ENCODE assay signal across 8 cellular contexts in genomic region chr3:101687142-101687931, GRCh38. TPM values are rescaled to one million over a fixed set of nuclear protein-coding genes. Genes with fewer than 3 reads are reported as not detected.
DNase-seq lines count a peak whose midpoint lies in the region; ATAC-seq and FAIRE-seq lines count a peak whose summit lies in the region.

No MANE protein-coding gene starts in this region.

- no peaks in the 10 kb centered on the region for H3K9me3 Mint-ChIP-seq in activated naive CD4-positive, alpha-beta T cell treated with anti-CD3 and anti-CD28 coated beads, Interleukin-2, amount 10 ng/mL, durations not matched to agents 7 days and 5 days
- H3K9me3 Mint-ChIP-seq in central memory CD8-positive, alpha-beta T cell: no peaks in the 10 kb centered on the region

- peak overlapping the region in 1 of 2 experiments; percentile 66 for H2BK12ac ChIP-seq in mesenchymal stem cell (ENCODE audit: low read length in 2 of 2)

- peaks cover 24% of the 10 kb centered on the region for H3K36me3 Mint-ChIP-seq in activated naive CD4-positive, alpha-beta T cell treated with anti-CD3 and anti-CD28 coated beads, Interleukin-2, amount 10 ng/mL, durations not matched to agents 7 days and 5 days
- peaks cover 47% of the 10 kb centered on the region for H3K36me3 Mint-ChIP-seq in central memory CD8-positive, alpha-beta T cell (ENCODE audit: insufficient read depth)

- peak overlapping the region; percentile 64 to 75 for H3K18ac ChIP-seq in mesenchymal stem cell (ENCODE audit: low read depth in 1 of 2, low read length in 2 of 2)

- H3K9me3 ChIP-seq in mesenchymal stem cell (ENCODE audit: control insufficient read depth, low read length): no peaks in the 10 kb centered on the region

- H3K36me3 ChIP-seq in mesenchymal stem cell (ENCODE audit: control insufficient read depth in 1 of 2, insufficient read depth in 2 of 2, low read depth in 1 of 2, low read length in 2 of 2): peaks cover 13 to 37% of the 10 kb centered on the region in 2 experiments

- H2BK120ac ChIP-seq in mesenchymal stem cell (ENCODE audit: low read depth, low read length): peak overlapping the region; percentile 34

- CTCF ChIA-PET in activated naive CD4-positive, alpha-beta T cell treated with anti-CD3 and anti-CD28 coated beads, Interleukin-2, amount 10 ng/mL, durations not matched to agents 7 days and 5 days (lab: Charles Lee): interaction anchor here (0.7 to 2.1 kb wide), 2 partner anchors 10 to 39 kb away, joined by 3 to 6 read pairs; partner anchors contain the start of gene ZBTB11

- peak overlapping the region in 1 of 2 experiments; percentile 53 for H3K4ac ChIP-seq in mesenchymal stem cell (ENCODE audit: low read depth in 1 of 2, low read length in 2 of 2)

- peak overlapping the region; percentile 61 for H3K27ac ChIP-seq in mesenchymal stem cell (ENCODE audit: low read length, poor library complexity, severe bottlenecking)

- no peak for FAIRE-seq in urothelium cell line (lab: Jason Lieb, UNC)

- 93% methylated on average over 25 of the region's 25 CpGs for WGBS in mesenchymal stem cell

- peak overlapping the region; percentile 97 for H3K27ac Mint-ChIP-seq in activated naive CD4-positive, alpha-beta T cell treated with anti-CD3 and anti-CD28 coated beads, Interleukin-2, amount 10 ng/mL, durations not matched to agents 7 days and 5 days
- peak overlapping the region; percentile 96 for H3K27ac Mint-ChIP-seq in central memory CD8-positive, alpha-beta T cell (ENCODE audit: low read depth)

- H2BK5ac ChIP-seq in mesenchymal stem cell (ENCODE audit: low read depth, low read length, poor library complexity, severe bottlenecking): no peak overlapping the region

- H3K4me3 Mint-ChIP-seq in activated naive CD4-positive, alpha-beta T cell treated with anti-CD3 and anti-CD28 coated beads, Interleukin-2, amount 10 ng/mL, durations not matched to agents 7 days and 5 days: peak overlapping the region; percentile 97
- peak overlapping the region; percentile 97 for H3K4me3 Mint-ChIP-seq in central memory CD8-positive, alpha-beta T cell

- H2BK15ac ChIP-seq in mesenchymal stem cell (ENCODE audit: low read depth, poor library complexity, severe bottlenecking): peak overlapping the region; percentile 90

- H2AFZ ChIP-seq in mesenchymal stem cell (ENCODE audit: low read depth, low read length): no peak overlapping the region

- peak overlapping the region in 1 of 2 experiments; percentile 98 for H3K4me3 ChIP-seq in mesenchymal stem cell (ENCODE audit: insufficient read depth in 1 of 2, low read depth in 1 of 2, low read length in 2 of 2)

- H4K91ac ChIP-seq in mesenchymal stem cell (ENCODE audit: low read length): peak overlapping the region; percentile 75

- peaks cover 37% of the 10 kb centered on the region for H3K4me1 Mint-ChIP-seq in activated naive CD4-positive, alpha-beta T cell treated with anti-CD3 and anti-CD28 coated beads, Interleukin-2, amount 10 ng/mL, durations not matched to agents 7 days and 5 days
- H3K4me1 Mint-ChIP-seq in central memory CD8-positive, alpha-beta T cell: peaks cover 31% of the 10 kb centered on the region

- no peak overlapping the region for H3K14ac ChIP-seq in mesenchymal stem cell (ENCODE audit: low read length in 2 of 2)

- no peaks in the 10 kb centered on the region for H3K27me3 Mint-ChIP-seq in activated naive CD4-positive, alpha-beta T cell treated with anti-CD3 and anti-CD28 coated beads, Interleukin-2, amount 10 ng/mL, durations not matched to agents 7 days and 5 days
- H3K27me3 Mint-ChIP-seq in central memory CD8-positive, alpha-beta T cell: no peaks in the 10 kb centered on the region

- ATAC-seq in central memory CD8-positive, alpha-beta T cell (replicated peaks; ENCODE audit: extremely low read depth, poor library complexity, severe bottlenecking): no peak

- H3K4me1 ChIP-seq in mesenchymal stem cell (ENCODE audit: control insufficient read depth, insufficient read depth, low read depth, low read length): peaks cover 11% of the 10 kb centered on the region

- peaks cover 3% of the 10 kb centered on the region for H3K79me1 ChIP-seq in mesenchymal stem cell (replicated peaks; ENCODE audit: low read length, poor library complexity, severe bottlenecking)

- no peaks in the 10 kb centered on the region for H3K27me3 ChIP-seq in mesenchymal stem cell (ENCODE audit: control insufficient read depth in 1 of 2, insufficient read depth in 1 of 2, low read length in 2 of 2)

- DNase-seq in activated naive CD4-positive, alpha-beta T cell treated with anti-CD3 and anti-CD28 coated beads, Interleukin-2, amount 10 ng/mL, durations not matched to agents 7 days and 5 days: no peak
- no peak for DNase-seq in activated naive CD4-positive, alpha-beta T cell treated with Interleukin-2 at 50 U/mL for 16 hours
- DNase-seq in central memory CD8-positive, alpha-beta T cell (ENCODE audit: low spot score in 2 of 2): no peak
- no peak for DNase-seq in mesenchymal stem cell
- DNase-seq in urothelium cell line (ENCODE audit: low spot score): peak; percentile 13
- DNase-seq in NCI-H82 treated with DMSO at 0.1 percent for 48 hours (lab: John Stamatoyannopoulos, UW; ENCODE audit: unreplicated experiment): no peak
- no peak for DNase-seq in NCI-H1092 treated with DMSO at 0.1 percent for 48 hours (lab: John Stamatoyannopoulos, UW)
- DNase-seq in iPS-NIHi7 (ENCODE audit: extremely low spot score): no peak

- H3K23ac ChIP-seq in mesenchymal stem cell (ENCODE audit: low read length in 2 of 2): no peak overlapping the region

- H2AK5ac ChIP-seq in mesenchymal stem cell (ENCODE audit: low read length, severe bottlenecking): peak overlapping the region; percentile 78

- H3K9ac ChIP-seq in mesenchymal stem cell (ENCODE audit: low read length): peak overlapping the region; percentile 99

- peak overlapping the region; percentile 36 for H3K4me2 ChIP-seq in mesenchymal stem cell (ENCODE audit: low read length, poor library complexity, severe bottlenecking)

- peak overlapping the region; percentile 54 for H4K8ac ChIP-seq in mesenchymal stem cell (ENCODE audit: low read length)

RNA-seq across cellular contexts. Expression of gene RPL24, which starts 0.8 kb away (rescaled TPM):
- polyA plus RNA-seq in mesenchymal stem cell (2013, experiment 1 of 2): 2,151 TPM
- polyA plus RNA-seq in mesenchymal stem cell (2013, experiment 2 of 2): 2,096 TPM

RNA-seq across cellular contexts. Expression of gene ZBTB11, which starts 10.4 kb away (rescaled TPM):
- polyA plus RNA-seq in mesenchymal stem cell (2013, experiment 1 of 2): 7.1 TPM
- 7.2 TPM for polyA plus RNA-seq in mesenchymal stem cell (2013, experiment 2 of 2)

RNA-seq across cellular contexts. Expression of gene CEP97, which starts 37.1 kb away (rescaled TPM):
- 3.4 TPM for polyA plus RNA-seq in mesenchymal stem cell (2013, experiment 1 of 2)
- 3.7 TPM for polyA plus RNA-seq in mesenchymal stem cell (2013, experiment 2 of 2)
